In the genomic region with DNA sequence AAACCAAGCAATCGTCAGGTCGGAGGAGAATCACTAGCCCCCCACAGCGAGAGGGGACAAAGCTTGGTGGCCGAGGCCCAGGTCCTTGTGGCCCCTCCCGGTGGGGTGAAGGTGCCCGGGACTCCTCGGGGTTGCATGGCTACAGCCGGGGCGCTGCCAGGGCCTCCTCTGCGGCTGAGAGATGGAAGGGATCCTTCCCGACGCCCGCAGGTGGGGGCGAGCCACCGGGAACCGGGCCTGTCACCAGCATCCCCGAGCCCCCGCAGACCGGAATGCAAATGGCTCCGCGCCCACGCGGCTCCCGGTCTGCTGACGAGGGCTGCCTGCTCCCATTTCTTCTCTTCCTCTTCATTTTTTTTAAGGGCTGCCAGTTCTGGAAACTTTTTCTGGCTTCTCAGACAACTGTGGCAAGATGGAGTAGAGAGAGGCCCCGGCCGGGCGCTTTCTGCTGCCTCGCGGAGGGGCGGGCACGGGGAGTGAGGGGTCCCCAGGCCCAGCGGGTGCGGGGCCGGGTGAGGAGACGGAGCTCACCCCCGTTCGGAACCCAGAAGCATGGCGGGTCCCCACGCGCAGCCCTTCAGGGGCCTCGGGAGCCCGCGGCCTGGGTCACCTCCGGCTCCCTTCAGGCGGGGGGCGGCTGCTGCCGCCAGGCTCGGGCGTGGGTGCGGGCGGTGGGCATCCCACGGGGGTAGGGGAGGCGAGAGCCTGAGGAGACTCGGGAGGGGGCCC, we compare ENCODE assay signal across 8 cellular contexts. TPM values are rescaled to one million over a fixed set of nuclear protein-coding genes. Genes with fewer than 3 reads are reported as not detected.
DNase-seq lines count a peak whose midpoint lies in the region; TF ChIP-seq lines count a peak whose summit lies in the region.

No MANE protein-coding gene starts in this region.

- no peak for TF ChIP-seq POLR2A in testis (IDR thresholded peaks at IDR 0.05)

- H3K9ac ChIP-seq in HUES64 (ENCODE audit: low read depth, low read length) = peak overlapping the region; percentile 60

- peak; percentile 57 for DNase-seq in DMS53 (lab: John Stamatoyannopoulos, UW)
- DNase-seq in DMS53 treated with DMSO at 0.1 percent for 48 hours (lab: John Stamatoyannopoulos, UW; ENCODE audit: unreplicated experiment) = no peak
- DNase-seq in brain microvascular endothelial cell = no peak
- peak; percentile 68 for DNase-seq in left kidney (ENCODE audit: low read depth, low spot score)
- DNase-seq in testis = peak; percentile 30
- no peak for DNase-seq in HT-29 (ENCODE audit: low spot score)
- DNase-seq in AML-193 (lab: John Stamatoyannopoulos, UW) = no peak

- H3K27ac ChIP-seq in HUES64 (ENCODE audit: low read depth, low read length) = no peak overlapping the region
- no peak overlapping the region for H3K27ac ChIP-seq in brain microvascular endothelial cell
- peak overlapping the region; percentile 40 to 91 for H3K27ac ChIP-seq in testis

- TF ChIP-seq CTCF in brain microvascular endothelial cell (IDR thresholded peaks at IDR 0.05; ENCODE audit: low read depth, low read length, missing control alignments) (no peak), testis (IDR thresholded peaks at IDR 0.05) (no peak)

- in situ Hi-C loops in brain microvascular endothelial cell (cut with HindIII; ENCODE audit: low pct_ligation_motif_present, low sequenced_read_pairs) = no loop called here

- intact Hi-C loops in testis (cut with DNase I; ENCODE audit: low total_unique reads) = loop anchor here (10.0 kb wide), 1 partner anchor 183 kb away; no protein-coding TSS in a partner anchor

- H3K27me3 ChIP-seq in HUES64 (ENCODE audit: insufficient read depth, low read length) (peaks cover 33% of the 10 kb centered on the region), brain microvascular endothelial cell (replicated peaks) (no peaks in the 10 kb centered on the region), testis (no peaks in the 10 kb centered on the region)

- H3K4me1 ChIP-seq in HUES64 (ENCODE audit: insufficient read depth, low read length) (peaks cover 4% of the 10 kb centered on the region; the same call in 1 of the 2 replicates), testis (peaks cover 4% of the 10 kb centered on the region)

- H3K9me3 ChIP-seq in HUES64 (ENCODE audit: insufficient read depth, low read depth, low read length) (no peaks in the 10 kb centered on the region), testis (no peaks in the 10 kb centered on the region)

- WGBS in HUES64 = 43% methylated on average over 55 of the region's 55 CpGs
- WGBS in testis, 2 donors = 10 to 19% methylated on average over 24 to 52 of the region's 55 CpGs

- peak overlapping the region; percentile 61 for H3K4me3 ChIP-seq in HUES64 (ENCODE audit: low read length)
- H3K4me3 ChIP-seq in brain microvascular endothelial cell (ENCODE audit: low read depth, low read length) = peak overlapping the region; percentile 49
- peak overlapping the region; percentile 65 to 67 for H3K4me3 ChIP-seq in testis

- H3K36me3 ChIP-seq in HUES64 (ENCODE audit: insufficient read depth, low read length) (no peaks in the 10 kb centered on the region), brain microvascular endothelial cell (replicated peaks) (no peaks in the 10 kb centered on the region), testis (ENCODE audit: low read depth, missing control alignments) (no peaks in the 10 kb centered on the region)

RNA-seq across cellular contexts. Expression of a gene that starts 27.5 kb away (rescaled TPM):
- 1.1 TPM for polyA plus RNA-seq in HUES64 (2013, experiment 1 of 2)
- 1.5 TPM for polyA plus RNA-seq in HUES64 (2013, experiment 2 of 2)
- total RNA-seq in testis = 10 to 100 TPM; 11.1 to 14.7 TPM
- 5.7 TPM for polyA plus RNA-seq in testis (ENCODE audit: insufficient read depth, low read depth, low replicate concordance)
- 4.1 and 15.3 TPM in 2 replicates for total RNA-seq in HT-29 (2014; rRNA removed; shearing (Covaris generic))

RNA-seq across cellular contexts. Expression of a gene that starts 33.5 kb away (rescaled TPM):
- polyA plus RNA-seq in HUES64 (2013, experiment 1 of 2) = not detected
- 0.19 TPM for polyA plus RNA-seq in HUES64 (2013, experiment 2 of 2)
- total RNA-seq in testis = 1 to 10 TPM; 3.9 to 4.5 TPM
- 3.0 TPM for polyA plus RNA-seq in testis (ENCODE audit: insufficient read depth, low read depth, low replicate concordance)
- 7.3 and 10.1 TPM in 2 replicates for total RNA-seq in HT-29 (2014; rRNA removed; shearing (Covaris generic))

RNA-seq across cellular contexts. Expression of a gene that starts 59.8 kb away (rescaled TPM):
- polyA plus RNA-seq in HUES64 (2013, experiment 1 of 2) = 76.7 TPM
- polyA plus RNA-seq in HUES64 (2013, experiment 2 of 2) = 85.1 TPM
- 10 to 100 TPM; 30.6 to 40.8 TPM for total RNA-seq in testis
- 53.3 TPM for polyA plus RNA-seq in testis (ENCODE audit: insufficient read depth, low read depth, low replicate concordance)
- total RNA-seq in HT-29 (2014; rRNA removed; shearing (Covaris generic)) = 46.7 and 67.1 TPM in 2 replicates

Comparison
In these comparisons a context has a peak if more than half of its experiments do, and no peak if none do; other contexts are left out.
1. DNase-seq: peak in DMS53 (single experiment), left kidney (single experiment) and testis (single experiment); none in DMS53 treated with DMSO at 0.1 percent for 48 hours (single experiment), brain microvascular endothelial cell (single experiment), HT-29 (single experiment) and AML-193 (0 of 2).
2. H3K27ac ChIP-seq: peak in testis (2 of 2); none in HUES64 (single experiment) and brain microvascular endothelial cell (single experiment).
3. Peak in every context shown above with its lines, with median percentiles within 50 percentile points of each other: H3K4me3 ChIP-seq.